In the genomic region with DNA sequence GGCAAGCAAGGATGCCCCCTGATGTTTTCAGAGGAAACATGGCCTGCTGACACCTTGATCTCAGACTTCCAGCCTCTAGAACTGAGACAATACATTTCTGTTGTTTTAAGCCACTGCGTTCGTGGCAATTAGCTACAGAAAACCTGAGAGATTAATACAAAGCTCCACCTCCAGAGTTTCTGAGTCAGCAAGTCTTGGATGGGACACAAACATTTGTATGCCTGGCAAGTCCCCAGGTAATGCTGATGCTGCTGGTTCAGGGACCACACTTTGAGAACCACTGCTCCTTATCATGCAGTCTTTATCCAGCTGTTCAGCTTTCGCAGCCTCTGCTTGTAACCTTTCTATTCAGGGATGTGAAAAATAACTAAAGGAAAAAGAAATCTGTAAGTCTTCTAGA, we compare ENCODE assay signal across 23 cellular contexts.
DNase-seq lines count a peak whose midpoint lies in the region; ATAC-seq and TF ChIP-seq lines count a peak whose summit lies in the region.
"Had no signal": no experiment of that assay in that cellular context is flagged by ENCODE, and none has a peak within 500 bp of the region (broad histone marks: within the 10 kb centered on the region; RNA-seq: fewer than 3 reads in every experiment).

No MANE protein-coding gene starts in this region.

- ATAC-seq in HG03520 (IDR thresholded peaks at IDR 0.05; ENCODE audit: unreplicated experiment): no peak
- ATAC-seq in left cardiac atrium: no peak
- ATAC-seq: CD8-positive, alpha-beta T cell; GM12878; GM23338 had no signal

- H3K36me3 ChIP-seq in mammary epithelial cell (ENCODE audit: insufficient read depth, low read length): no peaks in the 10 kb centered on the region
- H3K36me3 ChIP-seq: HAP-1 had no signal

- TF ChIP-seq CTCF in mammary epithelial cell (conservative IDR thresholded peaks at IDR 0.05 in 1 of 2, IDR thresholded peaks at IDR 0.05 in 1 of 2; ENCODE audit: extremely low read depth in 1 of 2, insufficient read depth in 1 of 2, low read depth in 1 of 2, low read length in 2 of 2) (no peak), fibroblast of the aortic adventitia (IDR thresholded peaks at IDR 0.05; ENCODE audit: insufficient read depth, low read length) (no peak)

- peaks cover 38% of the 10 kb centered on the region for H3K4me1 ChIP-seq in mammary epithelial cell (ENCODE audit: insufficient read depth, low read length)
- H3K4me1 ChIP-seq: HAP-1 had no signal

- DNase-seq in M059J (ENCODE audit: low read depth): peak; percentile 48
- DNase-seq in RPMI8226: peak; percentile 54
- peak; percentile 50 for DNase-seq in mammary epithelial cell
- peak; percentile 28 for DNase-seq in fibroblast of the aortic adventitia (ENCODE audit: low read depth)
- no peak for DNase-seq in amygdala (lab: John Stamatoyannopoulos, UW)
- no peak for DNase-seq in OCI-M2 (lab: John Stamatoyannopoulos, UW; ENCODE audit: unreplicated experiment)
- DNase-seq in left cardiac atrium: no peak
- DNase-seq: ACHN; C1 segment of cervical spinal cord; CD8-positive, alpha-beta T cell; DND-41; Karpas-422; NCI-H1105; NCI-H146; NCI-H2029; NCI-H2227 treated with DMSO at 0.1 percent for 48 hours; NCI-H510A; NCI-H774; SHP77 had no signal

- peak overlapping the region; percentile 8 for H3K4me2 ChIP-seq in mammary epithelial cell (ENCODE audit: insufficient read depth, low read depth, low read length)
- H3K4me2 ChIP-seq: GM23338 had no signal

- H2AFZ ChIP-seq in mammary epithelial cell (ENCODE audit: low read depth, low read length): peak overlapping the region; percentile 11
- H2AFZ ChIP-seq: GM23338 had no signal

- H3K27ac ChIP-seq in mammary epithelial cell (ENCODE audit: insufficient read depth, low read depth, low read length): no peak overlapping the region

- H3K9me3 ChIP-seq in mammary epithelial cell (replicated peaks; ENCODE audit: insufficient read depth, low read length): no peaks in the 10 kb centered on the region
- H3K9me3 ChIP-seq: HAP-1 had no signal

- H3K4me3 ChIP-seq in mammary epithelial cell (replicated peaks in 1 of 3; ENCODE audit: insufficient read depth in 1 of 3, low read depth in 2 of 3, low read length in 3 of 3) (no peak overlapping the region), fibroblast of the aortic adventitia (ENCODE audit: low read depth, low read length) (no peak overlapping the region)
- H3K4me3 ChIP-seq: GM12878, GM23338, HAP-1 had no signal

- CTCF ChIA-PET in mammary epithelial cell (lab: Charles Lee; ENCODE audit: low non-redundant PET): interaction anchor here (0.6 kb wide), 1 partner anchor 34 kb away, joined by 3 read pairs; no protein-coding TSS in a partner anchor

- no peak overlapping the region for H3K9ac ChIP-seq in mammary epithelial cell (ENCODE audit: insufficient read depth, low read length)

- WGBS in mammary epithelial cell (ENCODE audit: low coverage, missing lambda C conversion rate): 47% methylated on average over 3 of the region's 3 CpGs

- dilution Hi-C loops in mammary epithelial cell (cut with HindIII; ENCODE audit: low sequenced_read_pairs): no loop called here

- in situ Hi-C loops in mammary epithelial cell (cut with MboI; ENCODE audit: low sequenced_read_pairs in 2 of 2): no loop called here

- H3K79me2 ChIP-seq in mammary epithelial cell (ENCODE audit: insufficient read depth, low read length): no peaks in the 10 kb centered on the region

- no peaks in the 10 kb centered on the region for H3K27me3 ChIP-seq in mammary epithelial cell (ENCODE audit: insufficient read depth, low read length)

- intact Hi-C loops in mammary epithelial cell (cut with micrococcal nuclease): loop anchor here (5.0 to 10.0 kb wide), 4 partner anchors 107 to 622 kb away; no protein-coding TSS in a partner anchor
- intact Hi-C loops in left cardiac atrium (cut with DNase I): no loop called here

- H4K20me1 ChIP-seq in mammary epithelial cell (ENCODE audit: insufficient read depth, low read length): no peaks in the 10 kb centered on the region

- no TSS peak for BruUV-seq in mammary epithelial cell (replicated peaks; lab: Mats Ljungman, UMichigan)

Comparison
In these comparisons a context has a peak if more than half of its experiments do, and no peak if none do; other contexts are left out.
1. DNase-seq: peak in M059J (single experiment), RPMI8226 (single experiment), mammary epithelial cell (single experiment) and fibroblast of the aortic adventitia (single experiment); none in amygdala (0 of 56), OCI-M2 (single experiment) and left cardiac atrium (single experiment).